In genomic region chr20:31537116-31537858, GRCh38 we compare ENCODE assay signal across 25 cellular contexts. TPM values are rescaled to one million over a fixed set of nuclear protein-coding genes. Genes with fewer than 3 reads are reported as not detected.
DNase-seq lines count a peak whose midpoint lies in the region; ATAC-seq, FAIRE-seq and TF ChIP-seq lines count a peak whose summit lies in the region.
"Had no signal": no experiment of that assay in that cellular context is flagged by ENCODE, and none has a peak within 500 bp of the region (broad histone marks: within the 10 kb centered on the region; RNA-seq: fewer than 3 reads in every experiment).

No MANE protein-coding gene starts in this region.

- H2AFZ ChIP-seq in HepG2 (ENCODE audit: low read length): no peak overlapping the region
- no peak overlapping the region for H2AFZ ChIP-seq in PC-9

- TF ChIP-seq RAD21 in HepG2 (CRISPR knock-in tag; IDR thresholded peaks at IDR 0.05): no peak

- TF ChIP-seq EP300 in HepG2 (IDR thresholded peaks at IDR 0.05; ENCODE audit: low read depth in 2 of 2, low read length in 2 of 2) (no peak), HepG2 (CRISPR knock-in tag; IDR thresholded peaks at IDR 0.05; ENCODE audit: borderline replicate concordance) (no peak)

- no peak overlapping the region for H3K27ac ChIP-seq in HepG2 (ENCODE audit: extremely low read length, insufficient read depth, low read length)
- no peak overlapping the region for H3K27ac ChIP-seq in right lobe of liver
- H3K27ac ChIP-seq in PC-9: peak overlapping the region; percentile 89; the same call in 1 of the 2 replicates
- H3K27ac ChIP-seq: ovary, RWPE1, thoracic aorta had no signal

- CTCF ChIA-PET in HepG2 (lab: Yijun Ruan, JAX; ENCODE audit: low intra/inter-chr PET ratio, low total read pairs) (no interaction called here), PC-9 (lab: Charles Lee) (no interaction called here)

- TF ChIP-seq POLR2A in HepG2 (IDR thresholded peaks at IDR 0.05; ENCODE audit: insufficient read depth in 1 of 2, low read depth in 2 of 2, low read length in 2 of 2): 0 out of 4 replicates have a peak, but pooled peaks of 1 of the 2 experiments have one; percentile 5
- no peak for TF ChIP-seq POLR2A in right lobe of liver (IDR thresholded peaks at IDR 0.05)

- H3K27me3 Mint-ChIP-seq in glutamatergic neuron (ENCODE audit: unreplicated experiment): peaks cover 3% of the 10 kb centered on the region
- H3K27me3 Mint-ChIP-seq: activated CD4-positive, alpha-beta T cell treated with anti-CD3 and anti-CD28 coated beads, Interleukin-2, amount 10 ng/mL, durations not matched to agents 24 days and 14 days had no signal

- peaks cover 3% of the 10 kb centered on the region for H3K79me2 ChIP-seq in HepG2 (ENCODE audit: insufficient read depth, low read length)
- H3K79me2 ChIP-seq in PC-9 (ENCODE audit: low read depth): peaks cover 23% of the 10 kb centered on the region

- BruUV-seq in HepG2 (replicated peaks; lab: Mats Ljungman, UMichigan): no TSS peak
- BruUV-seq in PC-9 (replicated peaks; lab: Mats Ljungman, UMichigan): no TSS peak

- peaks cover 8% of the 10 kb centered on the region for H3K4me1 Mint-ChIP-seq in glutamatergic neuron (ENCODE audit: low read depth, unreplicated experiment)

- no peak overlapping the region for H3K4me3 ChIP-seq in HepG2 (replicated peaks in 1 of 3; ENCODE audit: insufficient read depth in 1 of 3, low read depth in 2 of 3, low read length in 3 of 3)
- no peak overlapping the region for H3K4me3 ChIP-seq in right lobe of liver
- H3K4me3 ChIP-seq in PC-9: no peak overlapping the region
- H3K4me3 ChIP-seq: lung, ovary, thoracic aorta had no signal

- peak overlapping the region; percentile 2 for H3K4me3 Mint-ChIP-seq in glutamatergic neuron (ENCODE audit: unreplicated experiment)
- H3K4me3 Mint-ChIP-seq: activated CD4-positive, alpha-beta T cell treated with anti-CD3 and anti-CD28 coated beads, Interleukin-2, amount 10 ng/mL, durations not matched to agents 24 days and 14 days; activated naive CD4-positive, alpha-beta T cell treated with anti-CD3 and anti-CD28 coated beads for 36 hours had no signal

- H3K4me2 ChIP-seq in HepG2 (ENCODE audit: low read depth, low read length) (no peak overlapping the region), PC-9 (no peak overlapping the region)

- peaks cover 39% of the 10 kb centered on the region for H3F3A ChIP-seq in PC-9 (ENCODE audit: insufficient read depth, low read depth)

- H3K4me1 ChIP-seq in HepG2 (ENCODE audit: insufficient read depth, low read length) (no peaks in the 10 kb centered on the region), right lobe of liver (no peaks in the 10 kb centered on the region), PC-9 (replicated peaks; ENCODE audit: insufficient read depth) (peaks cover 41% of the 10 kb centered on the region)

- in situ Hi-C loops in HepG2 (cut with HindIII; ENCODE audit: extremely low pct_ligation_motif_present, low pct_unique_long_range_greater_than_20kb): loop anchor here (10.0 kb wide), 1 partner anchor 62 kb away; the partner anchor contains the start of genes DEFB124 and REM1

- H3K9me2 ChIP-seq in PC-9 (ENCODE audit: insufficient read depth): no peaks in the 10 kb centered on the region

- TF ChIP-seq CTCF in HepG2 (CRISPR knock-in tag; IDR thresholded peaks at IDR 0.05) (no peak), right lobe of liver (IDR thresholded peaks at IDR 0.05) (no peak), PC-9 (conservative IDR thresholded peaks at IDR 0.05) (no peak), glutamatergic neuron (IDR thresholded peaks at IDR 0.05; ENCODE audit: partially characterized antibody, unreplicated experiment) (no peak)

- DNase-seq in HepG2 (ENCODE audit: low spot score): no peak
- DNase-seq in right lobe of liver: no peak
- DNase-seq in PC-9: no peak
- no peak for DNase-seq in glutamatergic neuron
- DNase-seq in NCI-H1417 (lab: John Stamatoyannopoulos, UW): no peak
- no peak for DNase-seq in stimulated activated CD4-positive, alpha-beta T cell treated with anti-CD3 and anti-CD28 coated beads, Interleukin-12 subunit alpha, Interleukin-12 subunit beta, amount 100 ng/mL, for 4 hours
- DNase-seq in NCI-H2081 (lab: John Stamatoyannopoulos, UW): no peak
- DNase-seq: activated CD4-positive, alpha-beta T cell treated with anti-CD3 and anti-CD28 coated beads, Interleukin-2, amount 10 ng/mL, durations not matched to agents 24 days and 14 days; activated naive CD4-positive, alpha-beta T cell treated with anti-CD3 and anti-CD28 coated beads for 36 hours; activated T-cell treated with anti-CD3 and anti-CD28 coated beads for 4 hours; DMS79 treated with DMSO at 0.1 percent for 48 hours; foreskin melanocyte; kidney; NCI-H1105; NCI-H526 treated with DMSO at 0.1 percent for 48 hours; ovary; stimulated activated CD4-positive, alpha-beta T cell treated with anti-CD3 and anti-CD28 coated beads, Interleukin-1b, Interleukin-23, amount 100 ng/mL, for 48 hours; stimulated activated naive CD4-positive, alpha-beta T cell; SW 1271 had no signal

- H3K36me3 Mint-ChIP-seq in glutamatergic neuron (ENCODE audit: unreplicated experiment): peaks cover 18% of the 10 kb centered on the region

- H3K9me3 ChIP-seq in HepG2 (ENCODE audit: low read length) (no peaks in the 10 kb centered on the region), right lobe of liver (no peaks in the 10 kb centered on the region), PC-9 (ENCODE audit: insufficient read depth, low read depth) (no peaks in the 10 kb centered on the region)
- H3K9me3 ChIP-seq: ovary, thoracic aorta had no signal

- POLR2A ChIA-PET in HepG2 (lab: Yijun Ruan, JAX): no interaction called here
- POLR2A ChIA-PET in PC-9 (lab: Charles Lee; ENCODE audit: unreplicated experiment): no interaction called here

- H3K27ac Mint-ChIP-seq in glutamatergic neuron (ENCODE audit: unreplicated experiment): peak overlapping the region; percentile 49

- H3K27me3 ChIP-seq in HepG2 (ENCODE audit: control insufficient read depth in 1 of 2, insufficient read depth in 2 of 2, low read length in 2 of 2): no peaks in the 10 kb centered on the region
- H3K27me3 ChIP-seq in right lobe of liver: no peaks in the 10 kb centered on the region
- H3K27me3 ChIP-seq in PC-9 (ENCODE audit: insufficient read depth, low read depth): no peaks in the 10 kb centered on the region
- H3K27me3 ChIP-seq: ovary had no signal

- H3K9ac ChIP-seq in HepG2 (ENCODE audit: insufficient read depth, low read depth, low read length): no peak overlapping the region

- H3K36me3 ChIP-seq in HepG2 (replicated peaks in 1 of 2; ENCODE audit: control insufficient read depth in 1 of 2, insufficient read depth in 2 of 2, low read length in 2 of 2): peaks cover 69 to 97% of the 10 kb centered on the region in 2 experiments
- H3K36me3 ChIP-seq in right lobe of liver: peaks cover 5 to 69% (median 27%) of the 10 kb centered on the region in 4 donors
- peaks cover 34% of the 10 kb centered on the region for H3K36me3 ChIP-seq in PC-9 (ENCODE audit: low read depth)
- H3K36me3 ChIP-seq: ovary had no signal

- 0 out of 2 replicates have a peak, but pooled peaks cover 4% of the 10 kb centered on the region for H4K20me1 ChIP-seq in HepG2 (ENCODE audit: insufficient read depth, low read length)
- peaks cover 11% of the 10 kb centered on the region; the same call in 1 of the 2 replicates for H4K20me1 ChIP-seq in PC-9 (ENCODE audit: insufficient read depth)

- ATAC-seq in HepG2 (peak; percentile 10; the same call in 2 of the 3 replicates), right lobe of liver (no peak), GM21515 (IDR thresholded peaks at IDR 0.05; ENCODE audit: unreplicated experiment) (no peak)

- peaks cover 8% of the 10 kb centered on the region for H3K9me3 Mint-ChIP-seq in glutamatergic neuron (ENCODE audit: unreplicated experiment)
- H3K9me3 Mint-ChIP-seq: activated CD4-positive, alpha-beta T cell treated with anti-CD3 and anti-CD28 coated beads, Interleukin-2, amount 10 ng/mL, durations not matched to agents 24 days and 14 days; activated naive CD4-positive, alpha-beta T cell treated with anti-CD3 and anti-CD28 coated beads for 36 hours had no signal

- FAIRE-seq in HepG2 (lab: Jason Lieb, UNC): no peak
- FAIRE-seq: astrocyte, H54, kidney had no signal

- 93% methylated on average over 8 of the region's 8 CpGs for WGBS in HepG2 (ENCODE audit: low lambda C conversion rate)
- 93% methylated on average over 5 of the region's 8 CpGs for WGBS in right lobe of liver (ENCODE audit: insufficient coverage, low coverage, low lambda C conversion rate, missing lambda C conversion rate)

- intact Hi-C loops in HepG2 (cut with micrococcal nuclease; ENCODE audit: unreplicated experiment): no loop called here
- intact Hi-C loops in right lobe of liver (cut with DNase I): no loop called here
- intact Hi-C loops in PC-9 (cut with micrococcal nuclease; ENCODE audit: unreplicated experiment): no loop called here

TF ChIP-seq in HepG2, 621 proteins besides CTCF, POLR2A, EP300 and RAD21 (continues in another document):
- peak; percentile 23; the same call in 1 of the 2 replicates for TF ChIP-seq POLR2G (IDR thresholded peaks at IDR 0.05; ENCODE audit: low read depth, low read length)

RNA-seq across cellular contexts. Expression of gene HM13, which starts 23.0 kb away (rescaled TPM):
- total RNA-seq in HepG2 (2016; rRNA removed; fragmentation: Illumina TruSeq; extraction: Trizol): 68.4 and 118 TPM in 2 replicates
- 46.8 and 55.9 TPM in 2 replicates for total RNA-seq in HepG2 (2016; cell fraction: cytosol; rRNA removed; fragmentation: Illumina TruSeq; extraction: Trizol; ENCODE audit: low read depth)
- 71.4 and 118 TPM in 2 replicates for total RNA-seq in HepG2 (2016; cell fraction: insoluble cytoplasmic fraction; rRNA removed; fragmentation: Illumina TruSeq; extraction: Trizol)
- 73.9 and 80.7 TPM in 2 replicates for total RNA-seq in HepG2 (2016; cell fraction: membrane; rRNA removed; fragmentation: Illumina TruSeq; extraction: Trizol)
- 165 and 184 TPM in 2 replicates for total RNA-seq in HepG2 (2016; cell fraction: nucleus; rRNA removed; fragmentation: Illumina TruSeq; extraction: Trizol)
- polyA plus RNA-seq in HepG2 (2011; rRNA removed): 243 and 287 TPM in 2 replicates
- polyA plus RNA-seq in HepG2 (2011; cell fraction: cytosol; rRNA removed): 198 and 200 TPM in 2 replicates
- 203 and 206 TPM in 2 replicates for polyA plus RNA-seq in HepG2 (2011; cell fraction: nucleus; rRNA removed)
- polyA plus RNA-seq in HepG2 (2012): 156 and 233 TPM in 2 replicates
- 90.6 and 110 TPM in 2 replicates for polyA plus RNA-seq in HepG2 (2016; cell fraction: cytosol; fragmentation: Illumina TruSeq; extraction: Trizol; ENCODE audit: low read depth)
- polyA plus RNA-seq in HepG2 (2016; cell fraction: insoluble cytoplasmic fraction; fragmentation: Illumina TruSeq; extraction: Trizol; ENCODE audit: low read depth): 129 and 148 TPM in 2 replicates
- polyA plus RNA-seq in HepG2 (2016; cell fraction: membrane; fragmentation: Illumina TruSeq; extraction: Trizol; ENCODE audit: low read depth): 108 and 120 TPM in 2 replicates
- 374 and 382 TPM in 2 replicates for polyA plus RNA-seq in HepG2 (2016; cell fraction: nucleus; fragmentation: Illumina TruSeq; extraction: Trizol; ENCODE audit: insufficient read depth, low read depth)
- polyA minus RNA-seq in HepG2 (2011; rRNA and poly(A)+ RNA removed; ENCODE audit: low replicate concordance): 365 and 413 TPM in 2 replicates
- polyA minus RNA-seq in HepG2 (2011; cell fraction: cytosol; rRNA and poly(A)+ RNA removed): 123 and 142 TPM in 2 replicates
- 195 and 210 TPM in 2 replicates for polyA minus RNA-seq in HepG2 (2011; cell fraction: nucleus; rRNA and poly(A)+ RNA removed)
- 100 to 1,000 TPM in 5 of 6 experiments, 10 to 100 TPM in 1; 78.1 to 141 (median 114) TPM for total RNA-seq in right lobe of liver
- 220 and 272 TPM in 2 replicates for total RNA-seq in PC-9 (2021)
- total RNA-seq in glutamatergic neuron (ENCODE audit: unreplicated experiment): 320 TPM
